In the genomic region with DNA sequence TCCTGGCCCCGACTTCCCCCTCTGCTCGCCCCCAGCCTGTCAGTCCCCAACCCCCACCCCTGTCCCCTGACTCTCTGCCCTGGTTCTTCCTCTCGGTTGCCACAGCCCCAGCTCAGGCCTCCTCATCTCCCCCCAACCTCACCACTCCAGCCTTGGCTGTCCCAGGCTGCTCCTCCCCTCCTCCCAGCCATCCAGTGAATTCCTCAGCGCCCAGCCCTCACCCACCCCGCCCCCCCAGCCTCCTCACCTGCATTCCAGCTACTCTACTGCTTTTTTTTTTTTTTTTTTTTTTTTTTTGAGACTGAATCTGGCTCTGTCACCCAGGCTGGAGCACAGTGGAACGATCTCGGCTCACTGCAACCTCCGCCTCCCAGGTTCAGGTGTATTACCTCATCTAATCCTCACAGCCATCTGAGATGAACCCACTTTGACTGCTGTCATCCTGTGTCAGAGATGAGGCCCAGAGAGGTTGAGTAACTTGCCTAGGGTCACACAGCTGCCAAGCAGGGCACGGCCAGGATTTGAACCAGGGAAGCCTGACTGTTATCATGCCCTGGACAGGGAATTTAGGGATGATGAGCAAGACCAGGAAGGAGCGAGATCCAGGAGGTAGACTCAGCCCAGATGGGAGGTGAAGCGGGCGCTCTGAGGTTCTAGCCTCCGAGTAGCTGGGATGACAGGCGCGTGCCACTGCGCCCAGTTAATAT, we compare ENCODE assay signal across 15 cellular contexts. TPM values are rescaled to one million over a fixed set of nuclear protein-coding genes. Genes with fewer than 3 reads are reported as not detected.
A peak's percentile ranks its signal among the peaks of the same experiment; 100 is the strongest.
DNase-seq lines count a peak whose midpoint lies in the region; ATAC-seq and TF ChIP-seq lines count a peak whose summit lies in the region.
"Had no signal": no experiment of that assay in that cellular context is flagged by ENCODE, and none has a peak within 500 bp of the region (broad histone marks: within the 10 kb centered on the region; RNA-seq: fewer than 3 reads in every experiment).

No MANE protein-coding gene starts in this region.

- H3K36me3 ChIP-seq in cardiac muscle cell (no peaks in the 10 kb centered on the region), adipocyte (ENCODE audit: control insufficient read depth, insufficient read depth, low read length, severe bottlenecking) (no peaks in the 10 kb centered on the region), left lung (no peaks in the 10 kb centered on the region)
- H3K36me3 ChIP-seq: esophagus muscularis mucosa, tibial nerve had no signal

- WGBS in right cardiac atrium: 61% methylated on average over 16 of the region's 16 CpGs

- H3K4me3 ChIP-seq in cardiac muscle cell (no peak overlapping the region), right cardiac atrium (ENCODE audit: low read length) (no peak overlapping the region), adipocyte (ENCODE audit: low read length) (no peak overlapping the region), left lung (no peak overlapping the region)
- H3K4me3 ChIP-seq: esophagus muscularis mucosa, SK-N-MC, tibial nerve had no signal

- no peaks in the 10 kb centered on the region for H3K36me3 Mint-ChIP-seq in CD4-positive, alpha-beta T cell (ENCODE audit: low read depth)
- H3K36me3 Mint-ChIP-seq in Calu3 (ENCODE audit: insufficient read depth, unreplicated experiment): peaks cover 12% of the 10 kb centered on the region

- no peak overlapping the region for H3K9ac ChIP-seq in adipocyte (ENCODE audit: low read length)

- ATAC-seq in right cardiac atrium (no peak), left lung (peak; percentile 66)
- no peak for ATAC-seq in CD4-positive, alpha-beta T cell (ENCODE audit: poor library complexity)
- ATAC-seq: naive thymus-derived CD8-positive, alpha-beta T cell had no signal

- DNase-seq in cardiac muscle cell (ENCODE audit: low read depth in 1 of 2, low spot score in 1 of 2) (peak; percentile 19 to 36), right cardiac atrium (no peak), adipocyte (ENCODE audit: low read depth) (peak; percentile 34), left lung (no peak), Calu3 (no peak)
- no peak for DNase-seq in CD4-positive, alpha-beta T cell
- DNase-seq in activated effector memory CD4-positive, alpha-beta T cell treated with Interleukin-2 at 50 U/mL for 16 hours: no peak
- DNase-seq in activated CD4-positive, CD25-positive, alpha-beta regulatory T cell (lab: John Stamatoyannopoulos, UW): no peak
- DNase-seq: activated CD4-positive, alpha-beta T cell treated with anti-CD3 and anti-CD28 coated beads, Interleukin-2, amount 10 ng/mL, durations not matched to agents 24 days and 14 days; activated effector memory CD4-positive, alpha-beta T cell treated with anti-CD3 and anti-CD28 coated beads, Interleukin-2, amount 50 U/mL, for 16 hours; naive thymus-derived CD8-positive, alpha-beta T cell; NCI-H526 treated with DMSO at 0.1 percent for 48 hours had no signal

- H3K27me3 Mint-ChIP-seq in CD4-positive, alpha-beta T cell: peaks cover 19% of the 10 kb centered on the region
- H3K27me3 Mint-ChIP-seq in Calu3 (ENCODE audit: unreplicated experiment): peaks cover 14% of the 10 kb centered on the region

- no peak overlapping the region for H3K4me3 Mint-ChIP-seq in CD4-positive, alpha-beta T cell
- no peak overlapping the region for H3K4me3 Mint-ChIP-seq in Calu3 (ENCODE audit: low read depth, unreplicated experiment)
- H3K4me3 Mint-ChIP-seq: activated CD4-positive, alpha-beta T cell treated with anti-CD3 and anti-CD28 coated beads, Interleukin-2, amount 10 ng/mL, durations not matched to agents 24 days and 14 days had no signal

- POLR2A ChIA-PET in CD4-positive, alpha-beta T cell (lab: Charles Lee): no interaction called here

- intact Hi-C loops in right cardiac atrium (cut with DNase I): no loop called here
- intact Hi-C loops in left lung (cut with DNase I): no loop called here
- intact Hi-C loops in CD4-positive, alpha-beta T cell (cut with DNase I, micrococcal nuclease): no loop called here
- intact Hi-C loops in Calu3 (cut with micrococcal nuclease; ENCODE audit: unreplicated experiment): no loop called here

- no peaks in the 10 kb centered on the region for H3K4me1 Mint-ChIP-seq in CD4-positive, alpha-beta T cell (ENCODE audit: low read depth)
- H3K4me1 Mint-ChIP-seq in Calu3 (ENCODE audit: low read depth, unreplicated experiment): peaks cover 38% of the 10 kb centered on the region

- no TSS peak for BruUV-seq in Calu3 (replicated peaks; lab: Mats Ljungman, UMichigan)

- no peak overlapping the region for H3K27ac Mint-ChIP-seq in CD4-positive, alpha-beta T cell
- H3K27ac Mint-ChIP-seq in Calu3 (ENCODE audit: unreplicated experiment): no peak overlapping the region
- H3K27ac Mint-ChIP-seq: naive thymus-derived CD8-positive, alpha-beta T cell had no signal

- no peak overlapping the region for H3K27ac ChIP-seq in cardiac muscle cell
- H3K27ac ChIP-seq in right cardiac atrium (ENCODE audit: low read length): no peak overlapping the region
- H3K27ac ChIP-seq in left lung: no peak overlapping the region
- no peak overlapping the region for H3K27ac ChIP-seq in CD4-positive, alpha-beta T cell (ENCODE audit: low read depth, low read length)
- H3K27ac ChIP-seq: esophagus muscularis mucosa, SK-N-MC, tibial nerve had no signal

- H3K27me3 ChIP-seq in cardiac muscle cell: no peaks in the 10 kb centered on the region
- no peaks in the 10 kb centered on the region for H3K27me3 ChIP-seq in right cardiac atrium (ENCODE audit: control insufficient read depth, insufficient read depth)
- H3K27me3 ChIP-seq in adipocyte (replicated peaks; ENCODE audit: control insufficient read depth, insufficient read depth, low read length): peaks cover 8% of the 10 kb centered on the region
- H3K27me3 ChIP-seq in left lung: peaks cover 0 to 37% of the 10 kb centered on the region in 2 donors
- no peaks in the 10 kb centered on the region for H3K27me3 ChIP-seq in CD4-positive, alpha-beta T cell (ENCODE audit: control insufficient read depth, insufficient read depth, low read length)

- no peak for TF ChIP-seq CTCF in cardiac muscle cell (IDR thresholded peaks at IDR 0.05; ENCODE audit: low read depth, low read length)
- no peak for TF ChIP-seq CTCF in left lung (IDR thresholded peaks at IDR 0.05)
- no peak for TF ChIP-seq CTCF in CD4-positive, alpha-beta T cell (IDR thresholded peaks at IDR 0.05)
- TF ChIP-seq CTCF in Calu3 (IDR thresholded peaks at IDR 0.05; ENCODE audit: unreplicated experiment): no peak

- H3K4me1 ChIP-seq in cardiac muscle cell (ENCODE audit: low read depth) (peaks cover 6% of the 10 kb centered on the region), right cardiac atrium (ENCODE audit: control insufficient read depth, insufficient read depth, low read length) (no peaks in the 10 kb centered on the region), adipocyte (ENCODE audit: control insufficient read depth, insufficient read depth, low read length) (peaks cover 20% of the 10 kb centered on the region), left lung (no peaks in the 10 kb centered on the region)

- CTCF ChIA-PET in CD4-positive, alpha-beta T cell (lab: Charles Lee): no interaction called here
- CTCF ChIA-PET in Calu3 (lab: Charles Lee): interaction anchor here (0.7 to 0.9 kb wide), 2 partner anchors 49 to 297 kb away, joined by 3 to 4 read pairs; no protein-coding TSS in a partner anchor

- no peaks in the 10 kb centered on the region for H3K9me3 Mint-ChIP-seq in CD4-positive, alpha-beta T cell
- no peaks in the 10 kb centered on the region for H3K9me3 Mint-ChIP-seq in Calu3 (ENCODE audit: low read depth, unreplicated experiment)
- H3K9me3 Mint-ChIP-seq: activated CD4-positive, alpha-beta T cell treated with anti-CD3 and anti-CD28 coated beads, Interleukin-2, amount 10 ng/mL, durations not matched to agents 24 days and 14 days; naive thymus-derived CD8-positive, alpha-beta T cell had no signal

- H3K9me3 ChIP-seq in cardiac muscle cell (ENCODE audit: low read depth) (no peaks in the 10 kb centered on the region), right cardiac atrium (ENCODE audit: control insufficient read depth, low read length) (no peaks in the 10 kb centered on the region), adipocyte (ENCODE audit: control insufficient read depth, low read length) (no peaks in the 10 kb centered on the region), left lung (no peaks in the 10 kb centered on the region)
- H3K9me3 ChIP-seq in CD4-positive, alpha-beta T cell (ENCODE audit: control insufficient read depth, low read length): no peaks in the 10 kb centered on the region
- H3K9me3 ChIP-seq: esophagus muscularis mucosa, tibial nerve had no signal

RNA-seq across cellular contexts. Expression of a gene that starts 2.6 kb away (rescaled TPM):
- total RNA-seq in cardiac muscle cell (not detected in 2 replicates), right cardiac atrium (under 1 TPM in 2 of 4 donors, not detected in 2; 0.25 to 0.76 TPM), left lung (1 to 10 TPM; 2.8 to 6.3 TPM), Calu3 (2022) (0.64 TPM in 1 of 2 replicates, not detected in the other)
- polyA plus RNA-seq in cardiac muscle cell (0.20 and 0.85 TPM in 2 replicates), right cardiac atrium (0.14 TPM)
- total RNA-seq in CD4-positive, alpha-beta T cell: not detected
- total RNA-seq: activated CD4-positive, alpha-beta T cell treated with anti-CD3 and anti-CD28 coated beads, Interleukin-2, amount 10 ng/mL, durations not matched to agents 24 days and 14 days; naive thymus-derived CD8-positive, alpha-beta T cell; tibial nerve had no signal

RNA-seq across cellular contexts. Expression of a gene that starts 42.9 kb away (rescaled TPM):
- 3.0 and 7.4 TPM in 2 replicates for total RNA-seq in cardiac muscle cell
- polyA plus RNA-seq in cardiac muscle cell: 1.1 and 2.2 TPM in 2 replicates
- total RNA-seq in right cardiac atrium: 1 to 10 TPM; 3.1 to 7.2 (median 5.5) TPM
- polyA plus RNA-seq in right cardiac atrium: 2.9 TPM
- total RNA-seq in left lung: 1 to 10 TPM; 4.4 to 9.5 TPM
- 10 to 100 TPM; 15.6 to 18.9 TPM for total RNA-seq in CD4-positive, alpha-beta T cell
- 1.0 and 2.4 TPM in 2 replicates for total RNA-seq in Calu3 (2022)

RNA-seq across cellular contexts. Expression of a gene that starts 52.0 kb away (rescaled TPM):
- not detected in 2 replicates for total RNA-seq in cardiac muscle cell
- not detected in 2 replicates for polyA plus RNA-seq in cardiac muscle cell
- not detected for total RNA-seq in right cardiac atrium
- polyA plus RNA-seq in right cardiac atrium: not detected
- total RNA-seq in left lung: not detected
- not detected for total RNA-seq in CD4-positive, alpha-beta T cell
- not detected in 2 replicates for total RNA-seq in Calu3 (2022)
- total RNA-seq: activated CD4-positive, alpha-beta T cell treated with anti-CD3 and anti-CD28 coated beads, Interleukin-2, amount 10 ng/mL, durations not matched to agents 24 days and 14 days; esophagus muscularis mucosa; naive thymus-derived CD8-positive, alpha-beta T cell; tibial nerve had no signal
- polyA plus RNA-seq: naive thymus-derived CD8-positive, alpha-beta T cell had no signal

Comparison
In these comparisons a context has a peak if more than half of its experiments do, and no peak if none do; other contexts are left out.
1. DNase-seq: peak in cardiac muscle cell (2 of 2) and adipocyte (single experiment); none in right cardiac atrium (0 of 3), left lung (0 of 2), CD4-positive, alpha-beta T cell (0 of 10), activated effector memory CD4-positive, alpha-beta T cell treated with Interleukin-2 at 50 U/mL for 16 hours (single experiment), Calu3 (single experiment) and activated CD4-positive, CD25-positive, alpha-beta regulatory T cell (0 of 4).